ENCODE assay signal across 27 cellular contexts in genomic region chr3:149643482-149643798, GRCh38. TPM values are rescaled to one million over a fixed set of nuclear protein-coding genes. Genes with fewer than 3 reads are reported as not detected.
DNase-seq lines count a peak whose midpoint lies in the region; ATAC-seq and TF ChIP-seq lines count a peak whose summit lies in the region.
"Had no signal": no experiment of that assay in that cellular context is flagged by ENCODE, and none has a peak within 500 bp of the region (broad histone marks: within the 10 kb centered on the region; RNA-seq: fewer than 3 reads in every experiment).

No MANE protein-coding gene starts in this region.

- no peak for TF ChIP-seq EP300 in stomach (IDR thresholded peaks at IDR 0.05)

- ATAC-seq in activated T-cell treated with anti-CD3 and anti-CD28 coated beads, Interleukin-2, amount 50 U/mL, for 72 hours (replicated peaks in 1 of 2) = no peak
- ATAC-seq in GM18498 (IDR thresholded peaks at IDR 0.05; ENCODE audit: unreplicated experiment) = no peak
- ATAC-seq: GM12878, left lung, T-helper 17 cell had no signal

- no peak for TF ChIP-seq RAD21 in liver (IDR thresholded peaks at IDR 0.05)

- no peaks in the 10 kb centered on the region for H3K27me3 ChIP-seq in breast epithelium
- H3K27me3 ChIP-seq in liver (ENCODE audit: control insufficient read depth in 4 of 4, insufficient read depth in 4 of 4, low read length in 3 of 4) = no peaks in the 10 kb centered on the region
- no peaks in the 10 kb centered on the region for H3K27me3 ChIP-seq in stomach

- TF ChIP-seq CTCF in HEK293 (tag by site-specific recombination; IDR thresholded peaks at IDR 0.05) (no peak), breast epithelium (IDR thresholded peaks at IDR 0.05) (no peak), liver (IDR thresholded peaks at IDR 0.05; ENCODE audit: low read depth, low read length, missing input control) (no peak), stomach (IDR thresholded peaks at IDR 0.05) (no peak)

- H3K36me3 Mint-ChIP-seq in activated T-cell treated with anti-CD3 and anti-CD28 coated beads, Interleukin-2, amount 50 U/mL, for 72 hours (ENCODE audit: insufficient read depth in 2 of 2) = no peaks in the 10 kb centered on the region
- H3K36me3 Mint-ChIP-seq: activated naive CD4-positive, alpha-beta T cell treated with anti-CD3 and anti-CD28 coated beads, Interleukin-2, amount 10 ng/mL, durations not matched to agents 7 days and 5 days; immature natural killer cell had no signal

- CTCF ChIA-PET in HEK293 (lab: Yijun Ruan, JAX) = interaction anchor here (0.6 kb wide), 1 partner anchor 74 kb away, joined by 4 read pairs; no protein-coding TSS in a partner anchor

- TF ChIP-seq POLR2A in breast epithelium (IDR thresholded peaks at IDR 0.05) (no peak), stomach (IDR thresholded peaks at IDR 0.05) (no peak)

- intact Hi-C loops in breast epithelium (cut with DNase I; ENCODE audit: low total_unique reads) = no loop called here
- intact Hi-C loops in stomach (cut with DNase I; ENCODE audit: low total_unique reads) = no loop called here

- DNase-seq in breast epithelium (ENCODE audit: low spot score in 2 of 2) = no peak
- no peak for DNase-seq in stomach
- DNase-seq in activated T-cell treated with anti-CD3 and anti-CD28 coated beads, Interleukin-2, amount 50 U/mL, for 72 hours = no peak
- no peak for DNase-seq in activated naive CD4-positive, alpha-beta T cell (lab: John Stamatoyannopoulos, UW)
- no peak for DNase-seq in germinal center (ENCODE audit: low spot score)
- DNase-seq: activated CD4-positive, alpha-beta T cell treated with anti-CD3 and anti-CD28 coated beads for 48 hours; activated naive CD4-positive, alpha-beta T cell treated with anti-CD3 and anti-CD28 coated beads, Interleukin-2, amount 10 ng/mL, durations not matched to agents 7 days and 5 days; activated T-cell treated with anti-CD3 and anti-CD28 coated beads, Interleukin-2, amount 50 U/mL, for 48 hours; amygdala; foreskin fibroblast; H9; hippocampal formation; immature natural killer cell; left lung; NCI-H1930; NCI-H69; substantia nigra; T-helper 17 cell had no signal

- H3K4me1 Mint-ChIP-seq in activated T-cell treated with anti-CD3 and anti-CD28 coated beads, Interleukin-2, amount 50 U/mL, for 72 hours (ENCODE audit: low read depth) = no peaks in the 10 kb centered on the region
- H3K4me1 Mint-ChIP-seq: activated naive CD4-positive, alpha-beta T cell treated with anti-CD3 and anti-CD28 coated beads, Interleukin-2, amount 10 ng/mL, durations not matched to agents 7 days and 5 days; central memory CD8-positive, alpha-beta T cell; immature natural killer cell had no signal

- peaks cover 0 to 3% of the 10 kb centered on the region in 2 experiments; a peak in 1 of 3 replicates for H3K36me3 ChIP-seq in HEK293 (ENCODE audit: control insufficient read depth in 2 of 2, insufficient read depth in 1 of 2, low read length in 2 of 2)
- H3K36me3 ChIP-seq in breast epithelium = no peaks in the 10 kb centered on the region
- peaks cover 0 to 4% (median 0%) of the 10 kb centered on the region in 4 donors for H3K36me3 ChIP-seq in liver (ENCODE audit: control insufficient read depth in 4 of 4, insufficient read depth in 3 of 4, low read depth in 1 of 4, low read length in 3 of 4)
- peaks cover 0 to 8% (median 4%) of the 10 kb centered on the region in 4 donors for H3K36me3 ChIP-seq in stomach
- H3K36me3 ChIP-seq: BLaER1 treated with 17β-estradiol and CSF1 and Interleukin-3, amounts not matched to agents 10 nM and 100 nM; left lung had no signal

- no peaks in the 10 kb centered on the region for H3K9me3 ChIP-seq in HEK293 (ENCODE audit: control insufficient read depth, insufficient read depth, low read depth, low read length)
- no peaks in the 10 kb centered on the region for H3K9me3 ChIP-seq in breast epithelium
- H3K9me3 ChIP-seq in liver (ENCODE audit: control insufficient read depth in 4 of 4, low read length in 3 of 4) = no peaks in the 10 kb centered on the region
- H3K9me3 ChIP-seq in stomach = no peaks in the 10 kb centered on the region
- H3K9me3 ChIP-seq: BLaER1 treated with 17β-estradiol and CSF1 and Interleukin-3, amounts not matched to agents 10 nM and 100 nM; left lung had no signal

- H3K27me3 Mint-ChIP-seq in activated T-cell treated with anti-CD3 and anti-CD28 coated beads, Interleukin-2, amount 50 U/mL, for 72 hours (ENCODE audit: low read depth) = peaks cover 23% of the 10 kb centered on the region
- H3K27me3 Mint-ChIP-seq: progenitor cell of endocrine pancreas had no signal

- POLR2A ChIA-PET in HEK293 (lab: Yijun Ruan, JAX) = no interaction called here

- H3K27ac ChIP-seq in HEK293 (ENCODE audit: extremely low read depth, low read depth, low read length) (no peak overlapping the region), breast epithelium (peak overlapping the region; percentile 33 to 44), liver (ENCODE audit: low read depth in 1 of 2, low read length in 2 of 2) (peak overlapping the region; percentile 21 to 41), stomach (peak overlapping the region in 4 of 5 donors; percentile 14 to 68 (median 48))
- H3K27ac ChIP-seq: BLaER1 treated with 17β-estradiol and CSF1 and Interleukin-3, amounts not matched to agents 10 nM and 100 nM; epithelial cell of prostate; left lung had no signal

- H3K9ac ChIP-seq in liver (ENCODE audit: low read depth in 1 of 2, low read length in 2 of 2) = no peak overlapping the region
- H3K9ac ChIP-seq: BLaER1 treated with 17β-estradiol and CSF1 and Interleukin-3, amounts not matched to agents 10 nM and 100 nM had no signal

- no peak overlapping the region for H3K4me3 Mint-ChIP-seq in activated T-cell treated with anti-CD3 and anti-CD28 coated beads, Interleukin-2, amount 50 U/mL, for 72 hours
- H3K4me3 Mint-ChIP-seq: activated naive CD4-positive, alpha-beta T cell treated with anti-CD3 and anti-CD28 coated beads, Interleukin-2, amount 10 ng/mL, durations not matched to agents 7 days and 5 days; central memory CD8-positive, alpha-beta T cell; H9; immature natural killer cell; T-helper 17 cell had no signal

- 73% methylated on average over 4 of the region's 4 CpGs for WGBS in liver
- 23 to 52% (median 35%) methylated on average over 4 of the region's 4 CpGs for WGBS in stomach, 5 donors

- H3K4me3 ChIP-seq in HEK293 (ENCODE audit: low read depth, low read length) (no peak overlapping the region), breast epithelium (peak overlapping the region in 1 of 3 donors; percentile 4), liver (ENCODE audit: low read depth in 1 of 3, low read length in 3 of 3) (no peak overlapping the region), stomach (no peak overlapping the region)
- H3K4me3 ChIP-seq: BLaER1 treated with 17β-estradiol and CSF1 and Interleukin-3, amounts not matched to agents 10 nM and 100 nM; GM12878; left lung; skin epidermis had no signal

- no peak overlapping the region for H3K27ac Mint-ChIP-seq in activated T-cell treated with anti-CD3 and anti-CD28 coated beads, Interleukin-2, amount 50 U/mL, for 72 hours
- H3K27ac Mint-ChIP-seq: activated naive CD4-positive, alpha-beta T cell treated with anti-CD3 and anti-CD28 coated beads, Interleukin-2, amount 10 ng/mL, durations not matched to agents 7 days and 5 days; immature natural killer cell; T-helper 17 cell had no signal

- H3K4me1 ChIP-seq in HEK293 (ENCODE audit: control insufficient read depth, insufficient read depth, low read length) (peaks cover 10% of the 10 kb centered on the region), breast epithelium (peaks cover 0 to 17% of the 10 kb centered on the region in 2 donors), liver (ENCODE audit: control insufficient read depth in 4 of 4, insufficient read depth in 4 of 4, low read length in 3 of 4) (peaks cover 5 to 40% (median 25%) of the 10 kb centered on the region in 4 donors), stomach (peaks cover 39 to 93% (median 71%) of the 10 kb centered on the region in 4 donors)

- H3K9me3 Mint-ChIP-seq in activated T-cell treated with anti-CD3 and anti-CD28 coated beads, Interleukin-2, amount 50 U/mL, for 72 hours = no peaks in the 10 kb centered on the region
- H3K9me3 Mint-ChIP-seq: activated naive CD4-positive, alpha-beta T cell treated with anti-CD3 and anti-CD28 coated beads, Interleukin-2, amount 10 ng/mL, durations not matched to agents 7 days and 5 days; central memory CD8-positive, alpha-beta T cell; H9; immature natural killer cell had no signal

TF ChIP-seq in HEK293, 187 proteins besides CTCF, POLR2A, EP300 and RAD21 (continues in another document):
- TF ChIP-seq ZNF133 (tag by site-specific recombination; IDR thresholded peaks at IDR 0.05) = no peak
- no peak; the same call in 1 of the 2 replicates for TF ChIP-seq SP7 (tag by site-specific recombination; IDR thresholded peaks at IDR 0.05)
- TF ChIP-seq HOXC10 (CRISPR knock-in tag; IDR thresholded peaks at IDR 0.05) = no peak
- peak; percentile 2; the same call in 1 of the 2 replicates for TF ChIP-seq BCL11A (tag by site-specific recombination; IDR thresholded peaks at IDR 0.05; ENCODE audit: low read depth)
- no peak for TF ChIP-seq ZNF600 (tag by site-specific recombination; IDR thresholded peaks at IDR 0.05)
- TF ChIP-seq ZBTB8A (tag by site-specific recombination; IDR thresholded peaks at IDR 0.05) = 0 out of 2 replicates have a peak, but pooled peaks have one; percentile 8
- no peak for TF ChIP-seq ZEB2 (tag by site-specific recombination; IDR thresholded peaks at IDR 0.05)
- no peak for TF ChIP-seq ZNF701 (tag by site-specific recombination; IDR thresholded peaks at IDR 0.05)
- peak; percentile 44; the same call in 1 of the 2 replicates for TF ChIP-seq ZBTB20 (tag by site-specific recombination; IDR thresholded peaks at IDR 0.05)

TF ChIP-seq in liver, 16 proteins besides CTCF, POLR2A, EP300 and RAD21 (continues in another document):
- TF ChIP-seq HNF4G (IDR thresholded peaks at IDR 0.05) (no peak), FOXA1 (IDR thresholded peaks at IDR 0.05) (no peak)

RNA-seq across cellular contexts. Expression of gene WWTR1, which starts 14.4 kb away (rescaled TPM):
- total RNA-seq in breast epithelium = 10 to 100 TPM; 53.6 to 98.2 (median 91.4) TPM
- 10 to 100 TPM in 1 of 2 donors, 1 to 10 TPM in 1; 4.5 to 11.8 TPM for total RNA-seq in liver
- polyA plus RNA-seq in liver = 1 to 10 TPM; 8.9 to 9.2 TPM
- total RNA-seq in stomach = 100 to 1,000 TPM in 2 of 5 donors, 10 to 100 TPM in 3; 15.4 to 116 (median 89.4) TPM
- 10 to 100 TPM; 19.8 to 61.6 (median 51.1) TPM for polyA plus RNA-seq in stomach
- total RNA-seq in activated T-cell treated with anti-CD3 and anti-CD28 coated beads, Interleukin-2, amount 50 U/mL, for 72 hours = under 1 TPM; 0.53 to 0.95 TPM
- polyA plus RNA-seq: immature natural killer cell had no signal
